1 cellular context compared by ENCODE assay signal in the genomic region with DNA sequence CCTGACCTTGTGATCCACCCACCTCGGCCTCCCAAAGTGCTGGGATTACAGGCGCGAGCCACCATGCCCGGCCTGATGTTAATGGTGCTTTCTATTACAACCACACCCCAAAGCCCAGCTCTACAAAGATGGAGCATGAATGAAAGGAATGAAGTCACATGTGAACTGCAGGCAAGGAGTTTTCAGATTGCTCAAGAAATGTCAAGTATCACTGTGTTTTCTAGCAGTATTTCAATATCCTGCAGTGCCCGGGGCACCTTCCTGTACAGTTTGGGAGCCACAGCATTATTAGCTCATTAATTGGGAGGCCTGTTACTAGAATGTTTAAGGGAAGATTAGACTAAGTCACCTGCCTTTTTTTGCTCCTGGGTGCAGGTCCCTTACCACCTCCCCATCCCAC.
TF ChIP-seq lines count a peak whose summit lies in the region.

No MANE protein-coding gene starts in this region.

TF ChIP-seq in endothelial cell of umbilical vein, 7 proteins besides CTCF, POLR2A, EP300 and RAD21:
- TF ChIP-seq GATA2 (IDR thresholded peaks at IDR 0.05; ENCODE audit: insufficient read depth, insufficient read length, low read depth, low read length): no peak
- no peak for TF ChIP-seq POLR2AphosphoS5 (IDR thresholded peaks at IDR 0.05; ENCODE audit: insufficient read depth, low read depth, low read length)
- no peak for TF ChIP-seq EZH2 (IDR thresholded peaks at IDR 0.05; ENCODE audit: borderline replicate concordance, low read depth, low read length, severe bottlenecking)
- no peak for TF ChIP-seq MAX (IDR thresholded peaks at IDR 0.05; ENCODE audit: insufficient read depth, insufficient read length)
- no peak for TF ChIP-seq MYC (IDR thresholded peaks at IDR 0.05; ENCODE audit: low read depth, low read length)
- TF ChIP-seq FOS (IDR thresholded peaks at IDR 0.05; ENCODE audit: borderline replicate concordance, insufficient read depth, low read length): no peak
- no peak for TF ChIP-seq JUN (IDR thresholded peaks at IDR 0.05; ENCODE audit: borderline replicate concordance, insufficient read depth, insufficient read length, low read depth)
